Comparison of ENCODE assay signal across 9 cellular contexts in genomic region chr11:115256326-115257197, GRCh38.
A peak's percentile ranks its signal among the peaks of the same experiment; 100 is the strongest.
DNase-seq lines count a peak whose midpoint lies in the region; ATAC-seq and TF ChIP-seq lines count a peak whose summit lies in the region.
"Had no signal": no experiment of that assay in that cellular context is flagged by ENCODE, and none has a peak within 500 bp of the region (broad histone marks: within the 10 kb centered on the region; RNA-seq: fewer than 3 reads in every experiment).

No MANE protein-coding gene starts in this region.

- no peak overlapping the region for H3K9ac ChIP-seq in smooth muscle cell (ENCODE audit: low read depth)

- no peaks in the 10 kb centered on the region for H3K9me3 ChIP-seq in smooth muscle cell (replicated peaks; ENCODE audit: low read depth)
- H3K9me3 ChIP-seq: upper lobe of right lung had no signal

- DNase-seq in GM19238 (ENCODE audit: insufficient read length, low spot score) (peak; percentile 37), NCI-H526 treated with DMSO at 0.1 percent for 48 hours (lab: John Stamatoyannopoulos, UW) (peak; percentile 91), nephron progenitor cell (peak; percentile 31), smooth muscle cell (lab: John Stamatoyannopoulos, UW; ENCODE audit: unreplicated experiment) (no peak)
- DNase-seq in activated T-helper 1 cell treated with anti-CD3 and anti-CD28 coated beads, Interleukin-12 subunit alpha, Interleukin-12 subunit beta, Interleukin-2, Interleukin-4 antibody, amounts not matched to agents 30 ng/mL and 10 ng/mL and 1 ng/mL, durations not matched to agents 14 hours and 24 hours and 36 hours (ENCODE audit: low spot score) = no peak
- no peak for DNase-seq in activated CD8-positive, alpha-beta memory T cell treated with anti-CD3 and anti-CD28 coated beads for 24 hours
- DNase-seq: upper lobe of right lung had no signal

- H3K4me1 ChIP-seq in smooth muscle cell (ENCODE audit: low read depth) = peaks cover 7% of the 10 kb centered on the region
- H3K4me1 ChIP-seq: upper lobe of right lung had no signal

- H4K20me1 ChIP-seq in smooth muscle cell (ENCODE audit: low read depth) = no peaks in the 10 kb centered on the region

- H2AFZ ChIP-seq in smooth muscle cell (ENCODE audit: low read depth) = no peak overlapping the region

- H3K27ac ChIP-seq in smooth muscle cell (ENCODE audit: low read depth) = no peak overlapping the region
- H3K27ac ChIP-seq: upper lobe of right lung had no signal

- H3K27me3 ChIP-seq in smooth muscle cell (ENCODE audit: low read depth) = no peaks in the 10 kb centered on the region
- H3K27me3 ChIP-seq: upper lobe of right lung had no signal

- H3K79me2 ChIP-seq in smooth muscle cell (ENCODE audit: low read depth) = no peaks in the 10 kb centered on the region

- no peaks in the 10 kb centered on the region for H3K36me3 ChIP-seq in smooth muscle cell (ENCODE audit: low read depth)
- H3K36me3 ChIP-seq: upper lobe of right lung had no signal

- WGBS in smooth muscle cell (ENCODE audit: low lambda C conversion rate) = 53% methylated on average over 7 of the region's 7 CpGs

- peaks cover 14% of the 10 kb centered on the region for H3K36me3 Mint-ChIP-seq in nephron progenitor cell (ENCODE audit: low read depth)
- H3K36me3 Mint-ChIP-seq in activated T-helper 1 cell treated with anti-CD3 and anti-CD28 coated beads, Interleukin-12 subunit alpha, Interleukin-12 subunit beta, Interleukin-2, Interleukin-4 antibody, amounts not matched to agents 30 ng/mL and 10 ng/mL and 1 ng/mL, durations not matched to agents 14 hours and 24 hours and 36 hours (ENCODE audit: low read depth) = no peaks in the 10 kb centered on the region

- H3K27me3 Mint-ChIP-seq in nephron progenitor cell (ENCODE audit: low read depth, poor library complexity) = no peaks in the 10 kb centered on the region
- peaks cover 5% of the 10 kb centered on the region for H3K27me3 Mint-ChIP-seq in activated T-helper 1 cell treated with anti-CD3 and anti-CD28 coated beads, Interleukin-12 subunit alpha, Interleukin-12 subunit beta, Interleukin-2, Interleukin-4 antibody, amounts not matched to agents 30 ng/mL and 10 ng/mL and 1 ng/mL, durations not matched to agents 14 hours and 24 hours and 36 hours (ENCODE audit: insufficient read depth)

- intact Hi-C loops in activated T-helper 1 cell treated with anti-CD3 and anti-CD28 coated beads, Interleukin-12 subunit alpha, Interleukin-12 subunit beta, Interleukin-2, Interleukin-4 antibody, amounts not matched to agents 30 ng/mL and 10 ng/mL and 1 ng/mL, durations not matched to agents 14 hours and 24 hours and 36 hours (cut with micrococcal nuclease) = no loop called here

- H3K4me3 Mint-ChIP-seq in nephron progenitor cell = peak overlapping the region; percentile 39
- H3K4me3 Mint-ChIP-seq in activated T-helper 1 cell treated with anti-CD3 and anti-CD28 coated beads, Interleukin-12 subunit alpha, Interleukin-12 subunit beta, Interleukin-2, Interleukin-4 antibody, amounts not matched to agents 30 ng/mL and 10 ng/mL and 1 ng/mL, durations not matched to agents 14 hours and 24 hours and 36 hours = no peak overlapping the region

- H3K4me3 ChIP-seq in smooth muscle cell = no peak overlapping the region
- H3K4me3 ChIP-seq: K562, upper lobe of right lung had no signal

- peak overlapping the region; percentile 91 for H3K27ac Mint-ChIP-seq in nephron progenitor cell
- H3K27ac Mint-ChIP-seq in activated T-helper 1 cell treated with anti-CD3 and anti-CD28 coated beads, Interleukin-12 subunit alpha, Interleukin-12 subunit beta, Interleukin-2, Interleukin-4 antibody, amounts not matched to agents 30 ng/mL and 10 ng/mL and 1 ng/mL, durations not matched to agents 14 hours and 24 hours and 36 hours = no peak overlapping the region

- peak; percentile 92 for ATAC-seq in HG02870 (IDR thresholded peaks at IDR 0.05; ENCODE audit: unreplicated experiment)
- ATAC-seq: K562, upper lobe of right lung had no signal

- peaks cover 68% of the 10 kb centered on the region for H3K4me1 Mint-ChIP-seq in nephron progenitor cell
- peaks cover 11% of the 10 kb centered on the region for H3K4me1 Mint-ChIP-seq in activated T-helper 1 cell treated with anti-CD3 and anti-CD28 coated beads, Interleukin-12 subunit alpha, Interleukin-12 subunit beta, Interleukin-2, Interleukin-4 antibody, amounts not matched to agents 30 ng/mL and 10 ng/mL and 1 ng/mL, durations not matched to agents 14 hours and 24 hours and 36 hours (ENCODE audit: low read depth)

- no peaks in the 10 kb centered on the region for H3K9me3 Mint-ChIP-seq in nephron progenitor cell
- no peaks in the 10 kb centered on the region for H3K9me3 Mint-ChIP-seq in activated T-helper 1 cell treated with anti-CD3 and anti-CD28 coated beads, Interleukin-12 subunit alpha, Interleukin-12 subunit beta, Interleukin-2, Interleukin-4 antibody, amounts not matched to agents 30 ng/mL and 10 ng/mL and 1 ng/mL, durations not matched to agents 14 hours and 24 hours and 36 hours

- no peak overlapping the region for H3K4me2 ChIP-seq in smooth muscle cell

- TF ChIP-seq CTCF in nephron progenitor cell (IDR thresholded peaks at IDR 0.05) (no peak), smooth muscle cell (IDR thresholded peaks at IDR 0.05; ENCODE audit: borderline replicate concordance, insufficient read depth, poor library complexity, severe bottlenecking) (no peak)

- no peaks in the 10 kb centered on the region for H3F3A ChIP-seq in smooth muscle cell (ENCODE audit: low read depth)

Comparison
In these comparisons a context has a peak if more than half of its experiments do, and no peak if none do; other contexts are left out.
1. DNase-seq: peak in GM19238 (single experiment), NCI-H526 treated with DMSO at 0.1 percent for 48 hours (single experiment) and nephron progenitor cell (single experiment); none in activated T-helper 1 cell treated with anti-CD3 and anti-CD28 coated beads, Interleukin-12 subunit alpha, Interleukin-12 subunit beta, Interleukin-2, Interleukin-4 antibody, amounts not matched to agents 30 ng/mL and 10 ng/mL and 1 ng/mL, durations not matched to agents 14 hours and 24 hours and 36 hours (single experiment), smooth muscle cell (single experiment) and activated CD8-positive, alpha-beta memory T cell treated with anti-CD3 and anti-CD28 coated beads for 24 hours (single experiment).